17 cellular contexts compared by ENCODE assay signal in genomic region chr22:48376936-48377335, GRCh38.
A peak's percentile ranks its signal among the peaks of the same experiment; 100 is the strongest.
DNase-seq lines count a peak whose midpoint lies in the region; ATAC-seq and TF ChIP-seq lines count a peak whose summit lies in the region.
"Had no signal": no experiment of that assay in that cellular context is flagged by ENCODE, and none has a peak within 500 bp of the region (broad histone marks: within the 10 kb centered on the region; RNA-seq: fewer than 3 reads in every experiment).

No MANE protein-coding gene starts in this region.

- H3K9me3 ChIP-seq in RWPE2 (ENCODE audit: severe bottlenecking) = no peaks in the 10 kb centered on the region
- H3K9me3 ChIP-seq in SJCRH30 (replicated peaks) = no peaks in the 10 kb centered on the region
- H3K9me3 ChIP-seq: A549, BE2C had no signal

- DNase-seq in RWPE2 (ENCODE audit: low spot score) (peak; percentile 7), chondrocyte (ENCODE audit: low spot score) (peak; percentile 55), left lobe of liver (ENCODE audit: low spot score) (peak; percentile 15), sciatic nerve (ENCODE audit: low spot score) (peak; percentile 22), SKM-1 treated with dmso at 0.1 percent for 144 hours (lab: John Stamatoyannopoulos, UW; ENCODE audit: unreplicated experiment) (no peak), SJCRH30 (no peak)
- DNase-seq in stimulated activated CD4-positive, alpha-beta T cell treated with anti-CD3 and anti-CD28 coated beads, Interleukin-15, amount 100 ng/mL, for 24 hours = no peak
- DNase-seq: BE2C; CD4-positive, alpha-beta memory T cell; DMS153; DND-41; GDM1; HCEC 1CT; HFFc6 had no signal

- no peak for ATAC-seq in RWPE2 (ENCODE audit: low read depth)
- no peak for ATAC-seq in left lobe of liver
- ATAC-seq in sciatic nerve = no peak
- ATAC-seq: A549, HepG2 had no signal

- H3K36me3 ChIP-seq in RWPE2 (ENCODE audit: low read depth) (no peaks in the 10 kb centered on the region), SJCRH30 (no peaks in the 10 kb centered on the region)
- H3K36me3 ChIP-seq: BE2C had no signal

- no peaks in the 10 kb centered on the region for H3K4me1 Mint-ChIP-seq in chondrocyte (ENCODE audit: low read depth)
- H3K4me1 Mint-ChIP-seq: CD4-positive, alpha-beta memory T cell had no signal

- H3K9me3 Mint-ChIP-seq in chondrocyte (ENCODE audit: low read depth) = no peaks in the 10 kb centered on the region

- H3K27me3 ChIP-seq in RWPE2 (ENCODE audit: insufficient read depth, poor library complexity, severe bottlenecking) (no peaks in the 10 kb centered on the region), SJCRH30 (peaks cover 20% of the 10 kb centered on the region)
- H3K27me3 ChIP-seq: BE2C had no signal

- H3K27me3 Mint-ChIP-seq in chondrocyte (ENCODE audit: low read depth) = peaks cover 26% of the 10 kb centered on the region

- intact Hi-C loops in sciatic nerve (cut with DNase I) = no loop called here

- no peak overlapping the region for H3K27ac Mint-ChIP-seq in chondrocyte (ENCODE audit: unreplicated experiment)
- H3K27ac Mint-ChIP-seq: CD4-positive, alpha-beta memory T cell; HFFc6 had no signal

- no peaks in the 10 kb centered on the region for H3K36me3 Mint-ChIP-seq in chondrocyte (ENCODE audit: low read depth)
- H3K36me3 Mint-ChIP-seq: CD4-positive, alpha-beta memory T cell had no signal

- H3K4me1 ChIP-seq in RWPE2 (ENCODE audit: insufficient read depth, poor library complexity, severe bottlenecking) = no peaks in the 10 kb centered on the region
- no peaks in the 10 kb centered on the region for H3K4me1 ChIP-seq in SJCRH30
- H3K4me1 ChIP-seq: BE2C had no signal

- H3K4me3 ChIP-seq in RWPE2 (ENCODE audit: severe bottlenecking) (no peak overlapping the region), SJCRH30 (no peak overlapping the region)
- H3K4me3 ChIP-seq: A549 had no signal

- H3K27ac ChIP-seq in RWPE2 (ENCODE audit: poor library complexity, severe bottlenecking) (no peak overlapping the region), SJCRH30 (no peak overlapping the region)
- H3K27ac ChIP-seq: C4-2B had no signal

- TF ChIP-seq CTCF in RWPE2 (IDR thresholded peaks at IDR 0.05; ENCODE audit: poor library complexity, severe bottlenecking) (no peak), chondrocyte (IDR thresholded peaks at IDR 0.05) (no peak)

- H3K4me3 Mint-ChIP-seq in chondrocyte (ENCODE audit: unreplicated experiment) = no peak overlapping the region
- H3K4me3 Mint-ChIP-seq: CD4-positive, alpha-beta memory T cell; HFFc6 had no signal

Comparison
In these comparisons a context has a peak if more than half of its experiments do, and no peak if none do; other contexts are left out.
1. DNase-seq: peak in RWPE2 (single experiment), chondrocyte (single experiment), left lobe of liver (single experiment) and sciatic nerve (single experiment); none in SKM-1 treated with dmso at 0.1 percent for 144 hours (single experiment), stimulated activated CD4-positive, alpha-beta T cell treated with anti-CD3 and anti-CD28 coated beads, Interleukin-15, amount 100 ng/mL, for 24 hours (single experiment) and SJCRH30 (0 of 2).